36 cellular contexts compared by ENCODE assay signal in the genomic region with DNA sequence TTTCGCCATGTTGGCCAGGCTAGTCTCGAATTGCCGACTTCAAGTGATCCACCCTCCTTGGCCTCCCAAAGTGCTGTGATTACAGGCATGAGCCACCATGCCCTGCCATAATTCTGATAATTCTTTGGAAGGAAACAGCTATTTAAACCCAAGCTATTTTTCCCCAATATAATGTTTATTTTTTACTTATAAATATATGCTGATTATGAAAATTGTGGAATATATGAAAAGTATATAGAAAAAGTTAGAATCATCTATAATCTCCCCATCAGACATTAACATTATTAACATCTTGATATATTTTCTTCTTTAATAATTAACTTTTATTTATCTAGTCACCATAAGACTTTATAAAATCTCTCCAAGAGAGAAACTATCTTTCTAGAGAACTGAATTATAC.
"Had no signal": no experiment of that assay in that cellular context is flagged by ENCODE, and none has a peak within 500 bp of the region (broad histone marks: within the 10 kb centered on the region; RNA-seq: fewer than 3 reads in every experiment).

No MANE protein-coding gene starts in this region.

- H3K4me3 Mint-ChIP-seq: activated CD4-positive, alpha-beta memory T cell treated with anti-CD3 and anti-CD28 coated beads, Interleukin-2, amount 10 ng/mL, durations not matched to agents 7 days and 5 days; activated CD4-positive, alpha-beta T cell treated with anti-CD3 and anti-CD28 coated beads for 36 hours; activated CD4-positive, alpha-beta T cell treated with anti-CD3 and anti-CD28 coated beads, Interleukin-2, amount 10 ng/mL, durations not matched to agents 7 days and 5 days; activated CD8-positive, alpha-beta memory T cell treated with anti-CD3 and anti-CD28 coated beads, Interleukin-2, amount 10 ng/mL, durations not matched to agents 7 days and 5 days; activated CD8-positive, alpha-beta T cell treated with anti-CD3 and anti-CD28 coated beads, Interleukin-2, amount 10 ng/mL, durations not matched to agents 7 days and 5 days; activated naive CD8-positive, alpha-beta T cell; activated naive CD8-positive, alpha-beta T cell treated with anti-CD3 and anti-CD28 coated beads, Interleukin-2, amount 10 ng/mL, durations not matched to agents 7 days and 5 days; activated naive CD8-positive, alpha-beta T cell treated with anti-CD3 and anti-CD28 coated beads, Interleukin-2, amount 50 U/mL, for 24 hours; activated T-cell treated with anti-CD3 and anti-CD28 coated beads, Interleukin-2, amount 50 U/mL, for 24 hours; brain; central memory CD8-positive, alpha-beta T cell; T-helper 1 cell treated with Interleukin-12 subunit alpha and Interleukin-12 subunit beta and Interleukin-4 antibody, amounts not matched to agents 30 μg/mL and 1 μg/mL, for 36 hours; T-helper 2 cell treated with Interferon-gamma antibody and Interleukin-4, amounts not matched to agents 5 μg/mL and 100 μg/mL, for 36 hours; WTC11 had no signal

- FAIRE-seq: bronchial epithelial cell, colon had no signal

- H3K4me1 Mint-ChIP-seq: activated CD4-positive, alpha-beta memory T cell treated with anti-CD3 and anti-CD28 coated beads, Interleukin-2, amount 10 ng/mL, durations not matched to agents 7 days and 5 days; activated CD4-positive, alpha-beta T cell treated with anti-CD3 and anti-CD28 coated beads for 36 hours; activated CD4-positive, alpha-beta T cell treated with anti-CD3 and anti-CD28 coated beads, Interleukin-2, amount 10 ng/mL, durations not matched to agents 7 days and 5 days; activated CD8-positive, alpha-beta memory T cell treated with anti-CD3 and anti-CD28 coated beads, Interleukin-2, amount 10 ng/mL, durations not matched to agents 7 days and 5 days; activated naive CD8-positive, alpha-beta T cell treated with anti-CD3 and anti-CD28 coated beads, Interleukin-2, amount 50 U/mL, for 24 hours; brain; WTC11 had no signal

- H3K27me3 Mint-ChIP-seq: activated CD4-positive, alpha-beta memory T cell treated with anti-CD3 and anti-CD28 coated beads, Interleukin-2, amount 10 ng/mL, durations not matched to agents 7 days and 5 days; activated CD4-positive, alpha-beta T cell treated with anti-CD3 and anti-CD28 coated beads for 36 hours; activated CD4-positive, alpha-beta T cell treated with anti-CD3 and anti-CD28 coated beads, Interleukin-2, amount 10 ng/mL, durations not matched to agents 7 days and 5 days; activated CD8-positive, alpha-beta memory T cell treated with anti-CD3 and anti-CD28 coated beads, Interleukin-2, amount 10 ng/mL, durations not matched to agents 7 days and 5 days; activated naive CD8-positive, alpha-beta T cell; activated naive CD8-positive, alpha-beta T cell treated with anti-CD3 and anti-CD28 coated beads, Interleukin-2, amount 10 ng/mL, durations not matched to agents 7 days and 5 days; activated naive CD8-positive, alpha-beta T cell treated with anti-CD3 and anti-CD28 coated beads, Interleukin-2, amount 50 U/mL, for 24 hours; activated T-cell treated with anti-CD3 and anti-CD28 coated beads, Interleukin-2, amount 50 U/mL, for 24 hours; brain; central memory CD8-positive, alpha-beta T cell had no signal

- H3K27ac Mint-ChIP-seq: activated CD4-positive, alpha-beta memory T cell treated with anti-CD3 and anti-CD28 coated beads, Interleukin-2, amount 10 ng/mL, durations not matched to agents 7 days and 5 days; activated CD4-positive, alpha-beta T cell treated with anti-CD3 and anti-CD28 coated beads for 36 hours; activated CD4-positive, alpha-beta T cell treated with anti-CD3 and anti-CD28 coated beads, Interleukin-2, amount 10 ng/mL, durations not matched to agents 7 days and 5 days; activated CD8-positive, alpha-beta memory T cell treated with anti-CD3 and anti-CD28 coated beads, Interleukin-2, amount 10 ng/mL, durations not matched to agents 7 days and 5 days; activated CD8-positive, alpha-beta T cell treated with anti-CD3 and anti-CD28 coated beads, Interleukin-2, amount 10 ng/mL, durations not matched to agents 7 days and 5 days; activated naive CD8-positive, alpha-beta T cell; activated naive CD8-positive, alpha-beta T cell treated with anti-CD3 and anti-CD28 coated beads, Interleukin-2, amount 10 ng/mL, durations not matched to agents 7 days and 5 days; activated naive CD8-positive, alpha-beta T cell treated with anti-CD3 and anti-CD28 coated beads, Interleukin-2, amount 50 U/mL, for 24 hours; activated T-helper 2 cell treated with anti-CD3 and anti-CD28 coated beads, Interferon-gamma antibody, Interleukin-2, Interleukin-4, amounts not matched to agents 10 μg/mL and 5 μg/mL and 100 μg/mL, durations not matched to agents 14 hours and 24 hours and 36 hours; brain; T-helper 1 cell treated with Interleukin-12 subunit alpha and Interleukin-12 subunit beta and Interleukin-4 antibody, amounts not matched to agents 30 μg/mL and 1 μg/mL, for 36 hours; T-helper 2 cell treated with Interferon-gamma antibody and Interleukin-4, amounts not matched to agents 5 μg/mL and 100 μg/mL, for 36 hours; WTC11 had no signal

- H3K9me3 Mint-ChIP-seq: activated CD4-positive, alpha-beta memory T cell treated with anti-CD3 and anti-CD28 coated beads, Interleukin-2, amount 10 ng/mL, durations not matched to agents 7 days and 5 days; activated CD4-positive, alpha-beta T cell treated with anti-CD3 and anti-CD28 coated beads, Interleukin-2, amount 10 ng/mL, durations not matched to agents 7 days and 5 days; activated naive CD8-positive, alpha-beta T cell treated with anti-CD3 and anti-CD28 coated beads, Interleukin-2, amount 10 ng/mL, durations not matched to agents 7 days and 5 days; activated naive CD8-positive, alpha-beta T cell treated with anti-CD3 and anti-CD28 coated beads, Interleukin-2, amount 50 U/mL, for 24 hours; activated T-cell treated with anti-CD3 and anti-CD28 coated beads, Interleukin-2, amount 50 U/mL, for 24 hours; activated T-helper 2 cell treated with anti-CD3 and anti-CD28 coated beads, Interferon-gamma antibody, Interleukin-2, Interleukin-4, amounts not matched to agents 10 μg/mL and 5 μg/mL and 100 μg/mL, durations not matched to agents 14 hours and 24 hours and 36 hours; brain; central memory CD8-positive, alpha-beta T cell; T-helper 1 cell treated with Interleukin-12 subunit alpha and Interleukin-12 subunit beta and Interleukin-4 antibody, amounts not matched to agents 30 μg/mL and 1 μg/mL, for 36 hours; T-helper 2 cell treated with Interferon-gamma antibody and Interleukin-4, amounts not matched to agents 5 μg/mL and 100 μg/mL, for 36 hours; WTC11 had no signal

- DNase-seq: activated CD4-positive, alpha-beta memory T cell treated with anti-CD3 and anti-CD28 coated beads, Interleukin-2, amount 10 ng/mL, durations not matched to agents 7 days and 5 days; activated CD4-positive, alpha-beta T cell treated with anti-CD3 and anti-CD28 coated beads for 1 hour; activated CD4-positive, alpha-beta T cell treated with anti-CD3 and anti-CD28 coated beads for 36 hours; activated CD4-positive, alpha-beta T cell treated with anti-CD3 and anti-CD28 coated beads for 48 hours; activated CD4-positive, alpha-beta T cell treated with anti-CD3 and anti-CD28 coated beads, Interleukin-2, amount 10 ng/mL, durations not matched to agents 7 days and 5 days; activated CD4-positive, alpha-beta T cell treated with anti-CD3 and anti-CD28 coated beads, Interleukin-2, amount 50 U/mL, for 48 hours; activated CD4-positive, CD25-positive, alpha-beta regulatory T cell; activated CD8-positive, alpha-beta memory T cell treated with anti-CD3 and anti-CD28 coated beads for 24 hours; activated CD8-positive, alpha-beta memory T cell treated with anti-CD3 and anti-CD28 coated beads, Interleukin-2, amount 10 ng/mL, durations not matched to agents 7 days and 5 days; activated CD8-positive, alpha-beta memory T cell treated with anti-CD3 and anti-CD28 coated beads, Interleukin-2, amount 50 U/mL, for 48 hours; activated CD8-positive, alpha-beta T cell treated with anti-CD3 and anti-CD28 coated beads, Interleukin-2, amount 10 ng/mL, durations not matched to agents 7 days and 5 days; activated effector memory CD4-positive, alpha-beta T cell treated with Interleukin-2 at 50 U/mL for 16 hours; activated gamma-delta T cell; activated naive CD4-positive, alpha-beta T cell treated with anti-CD3 and anti-CD28 coated beads, Interleukin-2, amount 50 U/mL, for 16 hours; activated naive CD4-positive, alpha-beta T cell treated with Interleukin-2 at 50 U/mL for 16 hours; activated naive CD8-positive, alpha-beta T cell treated with anti-CD3 and anti-CD28 coated beads, Interleukin-2, amount 10 ng/mL, durations not matched to agents 7 days and 5 days; activated naive CD8-positive, alpha-beta T cell treated with anti-CD3 and anti-CD28 coated beads, Interleukin-2, amount 50 U/mL, for 24 hours; activated T-cell treated with anti-CD3 and anti-CD28 coated beads, Interleukin-2, amount 50 U/mL, for 24 hours; activated T-cell treated with anti-CD3 and anti-CD28 coated beads, Interleukin-2, amount 50 U/mL, for 48 hours; amygdala; anterior cingulate cortex; caudate nucleus; T-helper 1 cell; T-helper 2 cell; T-helper 9 cell; WERI-Rb-1 had no signal

- ATAC-seq: activated CD4-positive, alpha-beta T cell treated with anti-CD3 and anti-CD28 coated beads for 36 hours; activated CD4-positive, CD25-positive, alpha-beta regulatory T cell treated with anti-CD3 and anti-CD28 coated beads, Interleukin-2, amount 50 U/mL, for 24 hours; activated CD8-positive, alpha-beta memory T cell treated with anti-CD3 and anti-CD28 coated beads, Interleukin-2, amount 10 ng/mL, durations not matched to agents 7 days and 5 days; activated CD8-positive, alpha-beta T cell treated with anti-CD3 and anti-CD28 coated beads, Interleukin-2, amount 10 ng/mL, durations not matched to agents 7 days and 5 days; activated naive CD8-positive, alpha-beta T cell treated with anti-CD3 and anti-CD28 coated beads, Interleukin-2, amount 50 U/mL, for 24 hours; WTC11 had no signal
